In genomic region chr1:23838401-23838866, GRCh38 we compare ENCODE assay signal across 8 cellular contexts. TPM values are rescaled to one million over a fixed set of nuclear protein-coding genes. Genes with fewer than 3 reads are reported as not detected.
DNase-seq lines count a peak whose midpoint lies in the region; ATAC-seq and TF ChIP-seq lines count a peak whose summit lies in the region.

No MANE protein-coding gene starts in this region.

- POLR2A ChIA-PET in naive thymus-derived CD4-positive, alpha-beta T cell (lab: Charles Lee) = interaction anchor here (1.1 kb wide), 1 partner anchor 13 kb away, joined by 8 read pairs; the partner anchor contains the start of gene HMGCL

- no peak overlapping the region for H3K27ac ChIP-seq in naive thymus-derived CD4-positive, alpha-beta T cell (ENCODE audit: low read depth, low read length)

- H3K4me3 ChIP-seq in epithelial cell of esophagus (ENCODE audit: low read length) = peak overlapping the region; percentile 31
- peak overlapping the region; percentile 42 for H3K4me3 ChIP-seq in naive thymus-derived CD4-positive, alpha-beta T cell (ENCODE audit: low read length)

- peak overlapping the region in 4 of 9 donors; percentile 34 to 90 (median 53) for H3K27ac Mint-ChIP-seq in naive thymus-derived CD4-positive, alpha-beta T cell

- peaks cover 0 to 1% (median 0%) of the 10 kb centered on the region in 11 donors for H3K9me3 Mint-ChIP-seq in naive thymus-derived CD4-positive, alpha-beta T cell

- peaks cover 0 to 32% (median 0%) of the 10 kb centered on the region in 5 donors for H3K27me3 Mint-ChIP-seq in naive thymus-derived CD4-positive, alpha-beta T cell

- no peaks in the 10 kb centered on the region for H3K27me3 ChIP-seq in naive thymus-derived CD4-positive, alpha-beta T cell (ENCODE audit: control insufficient read depth in 2 of 2, insufficient read depth in 2 of 2, low read length in 2 of 2)

- no peak for TF ChIP-seq CTCF in epithelial cell of esophagus (IDR thresholded peaks at IDR 0.05; ENCODE audit: insufficient read depth, low read depth, low read length, missing control alignments)

- CTCF ChIA-PET in naive thymus-derived CD4-positive, alpha-beta T cell (lab: Charles Lee) = interaction anchor here (0.6 to 1.0 kb wide), 2 partner anchors 27 to 1816 kb away, joined by 3 read pairs; no protein-coding TSS in a partner anchor

- H3K4me1 Mint-ChIP-seq in naive thymus-derived CD4-positive, alpha-beta T cell = peaks cover 0 to 14% (median 12%) of the 10 kb centered on the region in 7 donors

- intact Hi-C loops in naive thymus-derived CD4-positive, alpha-beta T cell (cut with micrococcal nuclease) = loop anchor here (1.0 to 2.0 kb wide), 7 partner anchors 13 to 66 kb away; partner anchors contain the start of genes FUCA1 (in 2 of the 2), HMGCL (in 2 of the 2) and GALE (in 1 of the 2)

- peak; percentile 65 for ATAC-seq in HG03045 (IDR thresholded peaks at IDR 0.05; ENCODE audit: unreplicated experiment)
- peak; percentile 100 for ATAC-seq in naive thymus-derived CD4-positive, alpha-beta T cell
- ATAC-seq in HG03097 (IDR thresholded peaks at IDR 0.05; ENCODE audit: low FRiP score, unreplicated experiment) = no peak

- DNase-seq in DMS79 (lab: John Stamatoyannopoulos, UW) = peak; percentile 20
- DNase-seq in NOMO-1 (lab: John Stamatoyannopoulos, UW; ENCODE audit: unreplicated experiment in 2 of 2) = peak; percentile 31 to 41
- DNase-seq in activated CD8-positive, alpha-beta memory T cell treated with anti-CD3 and anti-CD28 coated beads, Interleukin-2, amount 50 U/mL, for 24 hours (ENCODE audit: extremely low read depth) = peak; percentile 43
- DNase-seq in epithelial cell of esophagus (ENCODE audit: low read depth) = peak; percentile 62
- peak; percentile 61 to 81 (median 72) for DNase-seq in naive thymus-derived CD4-positive, alpha-beta T cell
- peak; percentile 62 to 73 for DNase-seq in stimulated activated CD8-positive, alpha-beta memory T cell treated with anti-CD3 and anti-CD28 coated beads, Interleukin-7, amount 100 ng/mL, for 4 hours (ENCODE audit: low read depth in 2 of 2)

- peak overlapping the region; percentile 73 to 90 (median 84) for H3K4me3 Mint-ChIP-seq in naive thymus-derived CD4-positive, alpha-beta T cell

- H3K36me3 Mint-ChIP-seq in naive thymus-derived CD4-positive, alpha-beta T cell = peaks cover 0 to 2% (median 0%) of the 10 kb centered on the region in 5 donors

- H3K36me3 ChIP-seq in naive thymus-derived CD4-positive, alpha-beta T cell (ENCODE audit: control insufficient read depth in 2 of 3, insufficient read depth in 3 of 3, low read length in 3 of 3) = no peaks in the 10 kb centered on the region

- no peaks in the 10 kb centered on the region for H3K9me3 ChIP-seq in naive thymus-derived CD4-positive, alpha-beta T cell (ENCODE audit: control insufficient read depth in 2 of 3, low read length in 3 of 3)

- H3K4me1 ChIP-seq in naive thymus-derived CD4-positive, alpha-beta T cell (ENCODE audit: control insufficient read depth in 2 of 2, insufficient read depth in 2 of 2, low read length in 2 of 2) = peaks cover 6% of the 10 kb centered on the region in 2 donors

RNA-seq across cellular contexts. Expression of gene HMGCL, which starts 13.2 kb away (rescaled TPM):
- 10 to 100 TPM; 16.2 to 38.9 (median 27.3) TPM for total RNA-seq in naive thymus-derived CD4-positive, alpha-beta T cell
- polyA plus RNA-seq in naive thymus-derived CD4-positive, alpha-beta T cell = 10 to 100 TPM; 35.3 to 38.5 TPM

RNA-seq across cellular contexts. Expression of gene FUCA1, which starts 29.7 kb away (rescaled TPM):
- 10 to 100 TPM in 3 of 5 experiments, 1 to 10 TPM in 2; 4.9 to 62.7 (median 16.3) TPM for total RNA-seq in naive thymus-derived CD4-positive, alpha-beta T cell
- 10 to 100 TPM; 11.5 to 18.2 TPM for polyA plus RNA-seq in naive thymus-derived CD4-positive, alpha-beta T cell

RNA-seq across cellular contexts. Expression of gene GALE, which starts 37.9 kb away (rescaled TPM):
- total RNA-seq in naive thymus-derived CD4-positive, alpha-beta T cell = 10 to 100 TPM in 4 of 5 experiments, 1 to 10 TPM in 1; 8.1 to 21.4 (median 12.7) TPM
- 10 to 100 TPM in 1 of 2 donors, 1 to 10 TPM in 1; 8.5 to 11.5 TPM for polyA plus RNA-seq in naive thymus-derived CD4-positive, alpha-beta T cell

RNA-seq across cellular contexts. Expression of gene LYPLA2, which starts 47.5 kb away (rescaled TPM):
- total RNA-seq in naive thymus-derived CD4-positive, alpha-beta T cell = 10 to 100 TPM; 40.7 to 83.8 (median 48.2) TPM
- 100 to 1,000 TPM in 1 of 2 donors, 10 to 100 TPM in 1; 83.9 to 124 TPM for polyA plus RNA-seq in naive thymus-derived CD4-positive, alpha-beta T cell

Comparison
In these comparisons a context has a peak if more than half of its experiments do, and no peak if none do; other contexts are left out.
1. DNase-seq: peak in every context shown above with its lines; median percentile 72 in naive thymus-derived CD4-positive, alpha-beta T cell; 68 in stimulated activated CD8-positive, alpha-beta memory T cell treated with anti-CD3 and anti-CD28 coated beads, Interleukin-7, amount 100 ng/mL, for 4 hours; 62 in epithelial cell of esophagus; 43 in activated CD8-positive, alpha-beta memory T cell treated with anti-CD3 and anti-CD28 coated beads, Interleukin-2, amount 50 U/mL, for 24 hours; 36 in NOMO-1; 20 in DMS79.